ENCODE assay signal across 14 cellular contexts in genomic region chr13:25406377-25406776, GRCh38. TPM values are rescaled to one million over a fixed set of nuclear protein-coding genes. Genes with fewer than 3 reads are reported as not detected.
DNase-seq lines count a peak whose midpoint lies in the region; ATAC-seq and TF ChIP-seq lines count a peak whose summit lies in the region.
"Had no signal": no experiment of that assay in that cellular context is flagged by ENCODE, and none has a peak within 500 bp of the region (broad histone marks: within the 10 kb centered on the region; RNA-seq: fewer than 3 reads in every experiment).

No MANE protein-coding gene starts in this region.

- peaks cover 0 to 5% (median 0%) of the 10 kb centered on the region in 9 donors for H3K9me3 Mint-ChIP-seq in naive thymus-derived CD8-positive, alpha-beta T cell
- H3K9me3 Mint-ChIP-seq: central memory CD8-positive, alpha-beta T cell had no signal

- H3K36me3 ChIP-seq in H7 (replicated peaks; ENCODE audit: control insufficient read depth, insufficient read depth, low read length) = no peaks in the 10 kb centered on the region
- no peaks in the 10 kb centered on the region for H3K36me3 ChIP-seq in OCI-LY7 (ENCODE audit: insufficient read depth, low read length)
- no peaks in the 10 kb centered on the region for H3K36me3 ChIP-seq in kidney epithelial cell (ENCODE audit: control insufficient read depth, insufficient read depth, low read length)
- no peaks in the 10 kb centered on the region for H3K36me3 ChIP-seq in body of pancreas (replicated peaks in 1 of 2; ENCODE audit: insufficient read depth in 1 of 2, low read depth in 2 of 2)
- H3K36me3 ChIP-seq in Peyer's patch = no peaks in the 10 kb centered on the region
- H3K36me3 ChIP-seq: suprapubic skin had no signal

- no TSS peak for BruUV-seq in OCI-LY7 (replicated peaks; lab: Mats Ljungman, UMichigan)

- no peak overlapping the region for H2AFZ ChIP-seq in OCI-LY7 (ENCODE audit: low read length)
- H2AFZ ChIP-seq: GM23248 had no signal

- TF ChIP-seq CTCF in OCI-LY7 (conservative IDR thresholded peaks at IDR 0.05; ENCODE audit: low read length) (peak; percentile 47), kidney epithelial cell (IDR thresholded peaks at IDR 0.05; ENCODE audit: insufficient read depth, low read length, poor library complexity, severe bottlenecking) (peak; percentile 20), body of pancreas (IDR thresholded peaks at IDR 0.05) (no peak), Peyer's patch (IDR thresholded peaks at IDR 0.05) (no peak)

- H3K9me2 ChIP-seq in OCI-LY7 (ENCODE audit: insufficient read depth, low read length) = no peaks in the 10 kb centered on the region

- H3K9me3 ChIP-seq in OCI-LY7 (ENCODE audit: low read length) (no peaks in the 10 kb centered on the region), body of pancreas (peaks cover 0 to 5% (median 0%) of the 10 kb centered on the region in 3 donors), Peyer's patch (peaks cover 0 to 3% (median 0%) of the 10 kb centered on the region in 4 donors)
- H3K9me3 ChIP-seq: suprapubic skin had no signal

- H3K4me2 ChIP-seq in OCI-LY7 (ENCODE audit: low read length) = no peak overlapping the region

- H3K4me3 ChIP-seq in H7 (ENCODE audit: insufficient read depth, low read depth, low read length) (no peak overlapping the region), OCI-LY7 (ENCODE audit: low read depth, low read length, poor library complexity, severe bottlenecking) (no peak overlapping the region), kidney epithelial cell (ENCODE audit: low read depth, low read length) (no peak overlapping the region), body of pancreas (no peak overlapping the region), Peyer's patch (no peak overlapping the region)
- H3K4me3 ChIP-seq: GM23248, suprapubic skin had no signal

- WGBS in body of pancreas, 2 donors = 57 to 86% methylated on average over 1 of the region's 1 CpG

- no peak for TF ChIP-seq POLR2A in body of pancreas (IDR thresholded peaks at IDR 0.05)
- TF ChIP-seq POLR2A in Peyer's patch (IDR thresholded peaks at IDR 0.05) = no peak

- no peaks in the 10 kb centered on the region for H3K36me3 Mint-ChIP-seq in naive thymus-derived CD8-positive, alpha-beta T cell

- H3K27me3 Mint-ChIP-seq in naive thymus-derived CD8-positive, alpha-beta T cell = peaks cover 15 to 26% (median 17%) of the 10 kb centered on the region in 5 donors

- H3K27me3 ChIP-seq in H7 (ENCODE audit: control insufficient read depth, insufficient read depth, low read length) (no peaks in the 10 kb centered on the region), kidney epithelial cell (ENCODE audit: control insufficient read depth, insufficient read depth, low read length) (no peaks in the 10 kb centered on the region), body of pancreas (no peaks in the 10 kb centered on the region), Peyer's patch (no peaks in the 10 kb centered on the region)

- H3K27ac Mint-ChIP-seq in naive thymus-derived CD8-positive, alpha-beta T cell = no peak overlapping the region

- POLR2A ChIA-PET in OCI-LY7 (lab: Charles Lee) = no interaction called here
- POLR2A ChIA-PET in naive thymus-derived CD8-positive, alpha-beta T cell (lab: Charles Lee) = no interaction called here

- CTCF ChIA-PET in OCI-LY7 (lab: Charles Lee; ENCODE audit: unreplicated experiment) = no interaction called here

- no peaks in the 10 kb centered on the region for H3K79me2 ChIP-seq in OCI-LY7 (ENCODE audit: insufficient read depth, low read depth, low read length)

- DNase-seq in DMS79 (lab: John Stamatoyannopoulos, UW) = peak; percentile 64
- peak; percentile 45 for DNase-seq in H7
- peak; percentile 4 for DNase-seq in OCI-LY7 (ENCODE audit: low spot score)
- DNase-seq in kidney epithelial cell (ENCODE audit: low read depth) = no peak
- no peak for DNase-seq in body of pancreas
- DNase-seq in naive thymus-derived CD8-positive, alpha-beta T cell = no peak
- DNase-seq in Peyer's patch = no peak
- DNase-seq: activated T-cell treated with anti-CD3 and anti-CD28 coated beads, Interleukin-2, amount 50 U/mL, for 48 hours; GM23248; NCI-H1105 treated with DMSO at 0.1 percent for 48 hours; RPMI8226 had no signal

- intact Hi-C loops in OCI-LY7 (cut with micrococcal nuclease; ENCODE audit: unreplicated experiment) = no loop called here
- intact Hi-C loops in body of pancreas (cut with DNase I) = no loop called here

- H3K27ac ChIP-seq in OCI-LY7 (ENCODE audit: low read depth, low read length, poor library complexity, severe bottlenecking) = no peak overlapping the region
- H3K27ac ChIP-seq in body of pancreas = no peak overlapping the region
- no peak overlapping the region for H3K27ac ChIP-seq in Peyer's patch
- H3K27ac ChIP-seq: GM23248, suprapubic skin had no signal

- H3K4me3 Mint-ChIP-seq in naive thymus-derived CD8-positive, alpha-beta T cell = no peak overlapping the region
- H3K4me3 Mint-ChIP-seq: central memory CD8-positive, alpha-beta T cell had no signal

- no peaks in the 10 kb centered on the region for H4K20me1 ChIP-seq in OCI-LY7 (ENCODE audit: insufficient read depth, low read length)

- ATAC-seq in body of pancreas (no peak), HG03378 (IDR thresholded peaks at IDR 0.05; ENCODE audit: unreplicated experiment) (no peak)
- no peak for ATAC-seq in naive thymus-derived CD8-positive, alpha-beta T cell

- H3K4me1 Mint-ChIP-seq in naive thymus-derived CD8-positive, alpha-beta T cell = no peaks in the 10 kb centered on the region
- H3K4me1 Mint-ChIP-seq: central memory CD8-positive, alpha-beta T cell had no signal

- H3K4me1 ChIP-seq in OCI-LY7 (ENCODE audit: insufficient read depth, low read length, poor library complexity, severe bottlenecking) (no peaks in the 10 kb centered on the region), body of pancreas (no peaks in the 10 kb centered on the region), Peyer's patch (no peaks in the 10 kb centered on the region)
- H3K4me1 ChIP-seq: suprapubic skin had no signal

RNA-seq across cellular contexts. Expression of gene ATP8A2, which starts 34.6 kb away (rescaled TPM):
- total RNA-seq in H7 (2014; rRNA removed; shearing (Covaris generic)) = 0.38 and 0.59 TPM in 2 replicates
- total RNA-seq in OCI-LY7 (2014; rRNA removed; shearing (Covaris generic)) = 0.05 TPM in 1 of 2 replicates, not detected in the other
- total RNA-seq in OCI-LY7 (2022) (0.15 TPM in 1 of 2 replicates, not detected in the other), kidney epithelial cell (3.8 and 4.0 TPM in 2 replicates), body of pancreas (under 1 TPM in 1 of 2 donors, not detected in 1; under 0.01 TPM), Peyer's patch (10 to 100 TPM in 1 of 4 donors, 1 to 10 TPM in 1, under 1 TPM in 2; 0.18 to 11.6 (median 1.8) TPM)
- total RNA-seq in naive thymus-derived CD8-positive, alpha-beta T cell = 1 to 10 TPM; 3.5 to 3.8 TPM
- polyA plus RNA-seq in naive thymus-derived CD8-positive, alpha-beta T cell = 1 to 10 TPM in 2 of 3 donors, under 1 TPM in 1; 0.69 to 2.9 (median 1.5) TPM

Comparison
In these comparisons a context has a peak if more than half of its experiments do, and no peak if none do; other contexts are left out.
1. DNase-seq: peak in DMS79 (single experiment), H7 (single experiment) and OCI-LY7 (single experiment); none in kidney epithelial cell (single experiment), body of pancreas (0 of 4), naive thymus-derived CD8-positive, alpha-beta T cell (0 of 10) and Peyer's patch (0 of 3).
2. CTCF ChIP-seq: peak in OCI-LY7 (single experiment) and kidney epithelial cell (single experiment); none in body of pancreas (0 of 7) and Peyer's patch (0 of 6).